22 cellular contexts compared by ENCODE assay signal in the genomic region with DNA sequence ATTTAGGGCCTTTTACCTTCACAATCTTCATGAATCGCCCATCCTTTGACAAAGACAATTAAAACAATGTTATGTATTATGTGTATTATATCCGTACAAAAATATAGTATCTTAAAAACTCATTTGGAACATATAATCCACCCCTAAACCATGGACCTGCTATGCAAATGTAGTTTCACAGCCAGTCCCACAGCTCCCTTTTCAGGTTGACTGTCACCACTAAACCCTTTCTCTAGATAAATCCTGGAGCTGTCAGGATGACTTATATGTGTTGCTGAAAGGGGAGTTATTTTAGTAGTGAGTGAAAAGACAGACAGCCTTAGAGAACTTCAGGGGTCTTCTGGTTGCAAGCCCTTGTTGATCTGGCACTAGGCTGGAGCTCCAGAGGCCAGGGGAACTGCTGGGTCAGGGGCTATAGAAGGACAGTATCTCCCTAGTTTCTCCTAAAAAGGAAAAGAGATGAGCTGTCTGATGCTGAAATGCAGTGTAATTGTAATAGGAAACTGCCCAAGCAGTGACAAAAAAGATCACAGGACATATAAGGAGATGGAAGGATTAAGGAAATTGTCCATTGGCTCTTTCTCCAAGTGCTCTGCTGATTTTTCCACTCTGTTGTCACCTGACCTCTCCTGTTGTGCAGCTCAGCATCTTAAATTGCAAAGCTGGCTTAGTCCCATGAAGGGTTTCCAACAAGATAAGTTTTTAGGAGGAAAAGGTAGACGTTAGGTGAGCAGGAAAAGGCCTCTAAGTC.
DNase-seq lines count a peak whose midpoint lies in the region; ATAC-seq and TF ChIP-seq lines count a peak whose summit lies in the region.
"Had no signal": no experiment of that assay in that cellular context is flagged by ENCODE, and none has a peak within 500 bp of the region (broad histone marks: within the 10 kb centered on the region; RNA-seq: fewer than 3 reads in every experiment).

No MANE protein-coding gene starts in this region.

- H3K36me3 ChIP-seq in cardiac muscle cell, result no peaks in the 10 kb centered on the region
- no peaks in the 10 kb centered on the region for H3K36me3 ChIP-seq in brain microvascular endothelial cell (replicated peaks)
- no peaks in the 10 kb centered on the region for H3K36me3 ChIP-seq in A673 (ENCODE audit: insufficient read depth, low read length, poor library complexity, severe bottlenecking)
- H3K36me3 ChIP-seq: heart left ventricle, neutrophil had no signal

- ATAC-seq in Right ventricle myocardium inferior, result no peak
- peak; percentile 79 for ATAC-seq in HG02870 (IDR thresholded peaks at IDR 0.05; ENCODE audit: unreplicated experiment)
- no peak for ATAC-seq in HG03045 (IDR thresholded peaks at IDR 0.05; ENCODE audit: unreplicated experiment)
- ATAC-seq in stimulated activated naive CD8-positive, alpha-beta T cell treated with anti-CD3 and anti-CD28 coated beads, Interleukin-15, Interleukin-2, amounts not matched to agents 100 U/mL and 50 U/mL, for 24 hours, result no peak
- ATAC-seq: heart left ventricle, right cardiac atrium had no signal

- in situ Hi-C loops in brain microvascular endothelial cell (cut with HindIII; ENCODE audit: low pct_ligation_motif_present, low sequenced_read_pairs), result no loop called here

- no peak for TF ChIP-seq CTCF in cardiac muscle cell (IDR thresholded peaks at IDR 0.05; ENCODE audit: low read depth, low read length)
- TF ChIP-seq CTCF in brain microvascular endothelial cell (IDR thresholded peaks at IDR 0.05; ENCODE audit: low read depth, low read length, missing control alignments), result no peak
- no peak for TF ChIP-seq CTCF in A673 (conservative IDR thresholded peaks at IDR 0.05; ENCODE audit: low read depth, low read length)

- BruUV-seq in A673 (replicated peaks; lab: Mats Ljungman, UMichigan), result no TSS peak

- H3K4me1 ChIP-seq in cardiac muscle cell (ENCODE audit: low read depth) (peaks cover 21% of the 10 kb centered on the region), A673 (ENCODE audit: insufficient read depth, low read length, poor library complexity, severe bottlenecking) (no peaks in the 10 kb centered on the region)

- no peak overlapping the region for H3K4me3 ChIP-seq in cardiac muscle cell
- H3K4me3 ChIP-seq in brain microvascular endothelial cell (ENCODE audit: low read depth, low read length), result no peak overlapping the region
- H3K4me3 ChIP-seq in A673 (ENCODE audit: low read depth, low read length, poor library complexity, severe bottlenecking), result no peak overlapping the region
- H3K4me3 ChIP-seq: BLaER1 treated with 17β-estradiol and CSF1 and Interleukin-3, amounts not matched to agents 10 nM and 100 nM; coronary artery; heart left ventricle had no signal

- peak in 1 of 2 donors; percentile 16 for DNase-seq in cardiac muscle cell (ENCODE audit: low read depth in 1 of 2, low spot score in 1 of 2)
- no peak for DNase-seq in Right ventricle myocardium inferior (ENCODE audit: missing footprints)
- DNase-seq in brain microvascular endothelial cell, result no peak
- DNase-seq in A673 (ENCODE audit: low spot score), result no peak
- DNase-seq in stimulated activated CD4-positive, alpha-beta T cell treated with anti-CD3 and anti-CD28 coated beads, Interleukin-1b, Interleukin-23, amount 100 ng/mL, for 48 hours, result no peak
- no peak for DNase-seq in stimulated activated naive CD8-positive, alpha-beta T cell treated with anti-CD3 and anti-CD28 coated beads, Interleukin-15, Interleukin-2, amounts not matched to agents 100 U/mL and 50 U/mL, for 24 hours
- DNase-seq: 8988T; activated CD4-positive, CD25-positive, alpha-beta regulatory T cell; activated gamma-delta T cell treated with Interleukin-2 at 50 U/mL for 16 hours; DMS153; heart left ventricle; islet precursor cell; KBM-7; NCI-H226; right cardiac atrium had no signal

- POLR2A ChIA-PET in A673 (lab: Charles Lee; ENCODE audit: low non-redundant PET), result no interaction called here

- no peaks in the 10 kb centered on the region for H3K27me3 ChIP-seq in cardiac muscle cell
- no peaks in the 10 kb centered on the region for H3K27me3 ChIP-seq in brain microvascular endothelial cell (replicated peaks)
- H3K27me3 ChIP-seq in A673 (replicated peaks; ENCODE audit: insufficient read depth, low read depth, low read length, poor library complexity), result no peaks in the 10 kb centered on the region
- H3K27me3 ChIP-seq: BLaER1 treated with 17β-estradiol and CSF1 and Interleukin-3, amounts not matched to agents 10 nM and 100 nM; heart left ventricle; neutrophil had no signal

- intact Hi-C loops in Right ventricle myocardium inferior (cut with DNase I), result no loop called here
- intact Hi-C loops in A673 (cut with micrococcal nuclease; ENCODE audit: unreplicated experiment), result no loop called here

- CTCF ChIA-PET in A673 (lab: Charles Lee), result no interaction called here

- H3K27ac ChIP-seq in cardiac muscle cell (peak overlapping the region; percentile 76), brain microvascular endothelial cell (peak overlapping the region; percentile 32), A673 (ENCODE audit: low read depth, low read length, poor library complexity, severe bottlenecking) (no peak overlapping the region)
- H3K27ac ChIP-seq: BLaER1 treated with 17β-estradiol and CSF1 and Interleukin-3, amounts not matched to agents 10 nM and 100 nM; coronary artery; epithelial cell of prostate; heart left ventricle; HL-60; neutrophil had no signal

- H3K9me3 ChIP-seq in cardiac muscle cell (ENCODE audit: low read depth), result no peaks in the 10 kb centered on the region
- H3K9me3 ChIP-seq in A673 (ENCODE audit: low read depth, low read length, poor library complexity, severe bottlenecking), result no peaks in the 10 kb centered on the region
- H3K9me3 ChIP-seq: heart left ventricle, neutrophil had no signal
